In the genomic region with DNA sequence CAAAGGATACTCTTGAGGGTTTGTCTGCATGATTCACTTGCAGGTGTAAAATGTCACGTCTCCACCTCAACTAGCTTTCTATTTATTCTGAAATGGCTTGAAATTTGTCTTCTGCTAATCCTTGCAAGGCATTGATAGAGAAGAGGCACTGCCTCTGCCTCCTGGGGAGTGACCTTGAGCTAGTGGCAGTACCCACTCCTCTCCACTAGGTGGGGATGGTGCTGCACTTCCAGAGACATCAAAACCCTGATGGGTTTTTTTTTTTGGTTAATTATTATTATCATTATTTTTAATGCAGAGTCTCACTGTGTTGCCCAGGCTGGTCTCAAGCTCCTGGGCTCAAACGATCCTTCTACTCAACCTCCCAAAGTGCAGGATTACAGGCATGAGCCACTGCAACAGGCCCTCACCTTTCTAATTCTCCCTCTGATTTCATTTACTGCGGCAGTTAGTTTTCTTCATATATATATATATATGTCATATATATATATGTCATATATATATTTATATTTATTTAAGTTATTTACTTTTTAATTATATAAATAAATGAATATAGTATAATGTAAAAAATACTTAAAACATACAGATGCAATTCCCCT, we compare ENCODE assay signal across 7 cellular contexts.
DNase-seq lines count a peak whose midpoint lies in the region; ATAC-seq and TF ChIP-seq lines count a peak whose summit lies in the region.

No MANE protein-coding gene starts in this region.

- no peak overlapping the region for H3K27ac Mint-ChIP-seq in natural killer cell

- no peak overlapping the region for H3K4me3 Mint-ChIP-seq in natural killer cell

- ATAC-seq in HG02623 (IDR thresholded peaks at IDR 0.05; ENCODE audit: unreplicated experiment) (peak; percentile 49), natural killer cell (peak; percentile 84 to 90 (median 90))

- H3K4me3 ChIP-seq in epithelial cell of proximal tubule (ENCODE audit: low read depth, low read length) = no peak overlapping the region

- no peaks in the 10 kb centered on the region for H3K36me3 Mint-ChIP-seq in natural killer cell

- intact Hi-C loops in natural killer cell (cut with micrococcal nuclease) = loop anchor here (1.0 to 10.0 kb wide), 2 partner anchors 125 to 1693 kb away; no protein-coding TSS in a partner anchor

- DNase-seq in GM10266 (ENCODE audit: extremely low spot score) (peak; percentile 53), NCI-H524 treated with DMSO at 0.1 percent for 48 hours (lab: John Stamatoyannopoulos, UW) (peak; percentile 0), epithelial cell of proximal tubule (ENCODE audit: low read depth) (no peak), natural killer cell (peak; percentile 48), superior temporal gyrus (ENCODE audit: extremely low spot score) (peak; percentile 88)
- DNase-seq in activated CD8-positive, alpha-beta memory T cell treated with anti-CD3 and anti-CD28 coated beads, Interleukin-2, amount 50 U/mL, for 24 hours (ENCODE audit: extremely low read depth) = peak; percentile 31

- TF ChIP-seq CTCF in GM10266 (IDR thresholded peaks at IDR 0.05; ENCODE audit: control insufficient read depth, insufficient read depth, low read depth, missing control alignments) (peak; percentile 84), epithelial cell of proximal tubule (conservative IDR thresholded peaks at IDR 0.05; ENCODE audit: low read depth, low read length) (peak; percentile 88), natural killer cell (IDR thresholded peaks at IDR 0.05) (peak; percentile 96)

- H3K27me3 Mint-ChIP-seq in natural killer cell (ENCODE audit: low read depth in 2 of 2) = no peaks in the 10 kb centered on the region

- H3K4me1 Mint-ChIP-seq in natural killer cell = no peaks in the 10 kb centered on the region

- no peaks in the 10 kb centered on the region for H3K9me3 Mint-ChIP-seq in natural killer cell
